ENCODE assay signal across 8 cellular contexts in the genomic region with DNA sequence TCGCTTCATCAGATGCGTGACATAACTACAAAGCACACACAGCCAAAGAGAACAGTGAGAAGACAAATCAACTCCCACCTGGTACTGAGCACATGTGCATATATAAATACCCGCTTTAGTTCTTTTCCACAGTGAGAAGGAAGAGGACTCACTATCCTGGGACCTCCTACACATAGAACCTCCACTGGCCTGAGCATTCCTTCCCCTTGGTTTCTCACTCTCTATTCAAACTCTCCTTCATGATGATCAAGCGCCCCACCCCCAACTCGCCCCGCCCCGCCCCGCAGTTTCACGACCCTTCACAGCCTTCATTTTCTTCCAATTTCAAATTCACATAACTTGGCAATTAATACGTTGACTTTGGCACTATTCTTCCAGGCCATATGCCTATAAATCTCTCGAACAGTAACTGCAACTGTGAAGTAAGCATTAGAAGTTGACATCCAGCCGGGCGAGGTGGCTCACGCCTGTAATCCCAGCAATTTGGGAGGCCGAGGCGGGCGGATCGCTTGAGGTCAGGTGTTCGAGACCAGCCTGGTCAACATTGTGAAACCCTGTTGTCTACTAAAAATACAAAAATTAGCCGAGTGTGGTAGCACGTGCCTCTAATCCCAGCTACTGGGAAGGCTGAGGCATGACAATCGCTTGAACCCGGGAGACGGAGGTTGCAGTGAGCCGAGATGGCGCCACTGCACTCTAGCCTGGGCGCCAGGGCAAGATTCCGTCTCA.
DNase-seq lines count a peak whose midpoint lies in the region; ATAC-seq and TF ChIP-seq lines count a peak whose summit lies in the region.

No MANE protein-coding gene starts in this region.

- ATAC-seq in HG02938 (IDR thresholded peaks at IDR 0.05; ENCODE audit: unreplicated experiment) = no peak
- no peak for ATAC-seq in HG03439 (IDR thresholded peaks at IDR 0.05; ENCODE audit: unreplicated experiment)

- DNase-seq in HFF-Myc (ENCODE audit: extremely low read depth, low read depth) = no peak
- peak; percentile 37 to 45 for DNase-seq in activated T-cell treated with anti-CD3 and anti-CD28 coated beads, Interleukin-2, amount 50 U/mL, for 48 hours
- DNase-seq in stimulated activated CD4-positive, alpha-beta T cell treated with anti-CD3 and anti-CD28 coated beads, Interleukin-4, amount 100 ng/mL, for 1 hour = peak; percentile 33
- no peak for DNase-seq in RPMI8226
- no peak for DNase-seq in NCI-H1694 (lab: John Stamatoyannopoulos, UW)

- H3K4me3 ChIP-seq in HFF-Myc (replicated peaks; ENCODE audit: low read depth, low read length) (peak overlapping the region; percentile 97), iPS-11a (ENCODE audit: low read depth, low read length) (peak overlapping the region; percentile 99)

- TF ChIP-seq CTCF in HFF-Myc (IDR thresholded peaks at IDR 0.05; ENCODE audit: low read depth, low read length, missing control alignments) = no peak

Comparison
In these comparisons a context has a peak if more than half of its experiments do, and no peak if none do; other contexts are left out.
1. DNase-seq: peak in activated T-cell treated with anti-CD3 and anti-CD28 coated beads, Interleukin-2, amount 50 U/mL, for 48 hours (2 of 2) and stimulated activated CD4-positive, alpha-beta T cell treated with anti-CD3 and anti-CD28 coated beads, Interleukin-4, amount 100 ng/mL, for 1 hour (single experiment); none in HFF-Myc (single experiment), RPMI8226 (single experiment) and NCI-H1694 (single experiment).